Comparison of ENCODE assay signal across 21 cellular contexts in genomic region chrX:64169988-64170387, GRCh38.
"Had no signal": no experiment of that assay in that cellular context is flagged by ENCODE, and none has a peak within 500 bp of the region (broad histone marks: within the 10 kb centered on the region; RNA-seq: fewer than 3 reads in every experiment).

No MANE protein-coding gene starts in this region.

- H3K4me3 Mint-ChIP-seq: activated CD8-positive, alpha-beta T cell treated with anti-CD3 and anti-CD28 coated beads, Interleukin-2, amount 10 ng/mL, durations not matched to agents 7 days and 5 days; activated naive CD4-positive, alpha-beta T cell treated with anti-CD3 and anti-CD28 coated beads, Interleukin-2, amount 50 U/mL, for 24 hours; activated T-helper 1 cell treated with anti-CD3 and anti-CD28 coated beads, Interleukin-12 subunit alpha, Interleukin-12 subunit beta, Interleukin-2, Interleukin-4 antibody, amounts not matched to agents 30 ng/mL and 10 ng/mL and 1 ng/mL, durations not matched to agents 14 hours and 24 hours and 36 hours; dendritic cell treated with granulocyte-macrophage colony-stimulating factor and Interleukin-4, amounts not matched to agents 40 ng/mL and 50 ng/mL, for 4 days; naive B cell; neural crest cell; stimulated activated naive B cell treated with anti-CD40 and anti-IgM and Interleukin-4, amounts not matched to agents 10 μg/mL and 1 μg/mL and 100 μg/mL, for 72 hours had no signal

- ATAC-seq: activated CD8-positive, alpha-beta T cell treated with anti-CD3 and anti-CD28 coated beads, Interleukin-2, amount 10 ng/mL, durations not matched to agents 7 days and 5 days; foreskin keratinocyte; lower lobe of right lung; stimulated activated naive B cell treated with anti-CD40 and anti-IgM and Interleukin-4, amounts not matched to agents 10 μg/mL and 1 μg/mL and 100 μg/mL, for 72 hours had no signal

- H3K27ac Mint-ChIP-seq: activated CD8-positive, alpha-beta T cell treated with anti-CD3 and anti-CD28 coated beads, Interleukin-2, amount 10 ng/mL, durations not matched to agents 7 days and 5 days; activated naive CD4-positive, alpha-beta T cell treated with anti-CD3 and anti-CD28 coated beads, Interleukin-2, amount 50 U/mL, for 24 hours; activated T-helper 1 cell treated with anti-CD3 and anti-CD28 coated beads, Interleukin-12 subunit alpha, Interleukin-12 subunit beta, Interleukin-2, Interleukin-4 antibody, amounts not matched to agents 30 ng/mL and 10 ng/mL and 1 ng/mL, durations not matched to agents 14 hours and 24 hours and 36 hours; dendritic cell treated with granulocyte-macrophage colony-stimulating factor and Interleukin-4, amounts not matched to agents 40 ng/mL and 50 ng/mL, for 4 days; stimulated activated naive B cell treated with anti-CD40 and anti-IgM and Interleukin-4, amounts not matched to agents 10 μg/mL and 1 μg/mL and 100 μg/mL, for 72 hours had no signal

- H3K9me3 Mint-ChIP-seq: activated naive CD4-positive, alpha-beta T cell treated with anti-CD3 and anti-CD28 coated beads, Interleukin-2, amount 50 U/mL, for 24 hours; dendritic cell treated with granulocyte-macrophage colony-stimulating factor and Interleukin-4, amounts not matched to agents 40 ng/mL and 50 ng/mL, for 4 days had no signal

- DNase-seq: activated CD4-positive, alpha-beta T cell treated with anti-CD3 and anti-CD28 coated beads, Interleukin-2, amount 50 U/mL, for 1 hour; activated CD8-positive, alpha-beta T cell treated with anti-CD3 and anti-CD28 coated beads, Interleukin-2, amount 10 ng/mL, durations not matched to agents 7 days and 5 days; activated gamma-delta T cell treated with Interleukin-2 at 50 U/mL for 16 hours; aorta; brain microvascular endothelial cell; caudate nucleus; effector CD8-positive, alpha-beta T cell; foreskin keratinocyte; kidney; lower lobe of right lung; mesendoderm; naive B cell; stimulated activated CD4-positive, alpha-beta T cell treated with anti-CD3 and anti-CD28 coated beads, Interleukin-2, amount 100 ng/mL, for 48 hours; stimulated activated CD8-positive, alpha-beta memory T cell treated with anti-CD3 and anti-CD28 coated beads, Interleukin-4, amount 100 ng/mL, for 48 hours; stimulated activated naive B cell treated with anti-CD40 and anti-IgM and Interleukin-4, amounts not matched to agents 10 μg/mL and 1 μg/mL and 100 μg/mL, for 72 hours; transverse colon had no signal

- H3K4me3 ChIP-seq: lower lobe of right lung, transverse colon had no signal

- H3K4me1 Mint-ChIP-seq: activated naive CD4-positive, alpha-beta T cell treated with anti-CD3 and anti-CD28 coated beads, Interleukin-2, amount 50 U/mL, for 24 hours; naive B cell; neural crest cell; stimulated activated naive B cell treated with anti-CD40 and anti-IgM and Interleukin-4, amounts not matched to agents 10 μg/mL and 1 μg/mL and 100 μg/mL, for 72 hours had no signal

- FAIRE-seq: urothelium cell line had no signal

- H3K27ac ChIP-seq: brain microvascular endothelial cell, foreskin keratinocyte, lower lobe of right lung, transverse colon had no signal

- H3K27me3 ChIP-seq: brain microvascular endothelial cell, foreskin keratinocyte, transverse colon had no signal

- H3K36me3 Mint-ChIP-seq: activated naive CD4-positive, alpha-beta T cell treated with anti-CD3 and anti-CD28 coated beads, Interleukin-2, amount 50 U/mL, for 24 hours; naive B cell had no signal

- H3K36me3 ChIP-seq: brain microvascular endothelial cell, lower lobe of right lung, transverse colon had no signal

- H3K9me3 ChIP-seq: lower lobe of right lung, transverse colon had no signal

- H3K27me3 Mint-ChIP-seq: activated naive CD4-positive, alpha-beta T cell treated with anti-CD3 and anti-CD28 coated beads, Interleukin-2, amount 50 U/mL, for 24 hours; dendritic cell treated with granulocyte-macrophage colony-stimulating factor and Interleukin-4, amounts not matched to agents 40 ng/mL and 50 ng/mL, for 4 days; naive B cell; stimulated activated naive B cell treated with anti-CD40 and anti-IgM and Interleukin-4, amounts not matched to agents 10 μg/mL and 1 μg/mL and 100 μg/mL, for 72 hours had no signal

- H3K4me1 ChIP-seq: foreskin keratinocyte, lower lobe of right lung, transverse colon had no signal
